8 cellular contexts compared by ENCODE assay signal in genomic region chrX:30653415-30654131, GRCh38. TPM values are rescaled to one million over a fixed set of nuclear protein-coding genes. Genes with fewer than 3 reads are reported as not detected.
A peak's percentile ranks its signal among the peaks of the same experiment; 100 is the strongest.
DNase-seq lines count a peak whose midpoint lies in the region; ATAC-seq and TF ChIP-seq lines count a peak whose summit lies in the region.

Gene GK (plus strand): TSS chrX:30653423. CDS start chrX:30653538, 115 bp downstream.

- no peaks in the 10 kb centered on the region for H3K36me3 ChIP-seq in ectodermal cell (ENCODE audit: control insufficient read depth, insufficient read depth, low read length)
- H3K36me3 ChIP-seq in mesodermal cell (ENCODE audit: control insufficient read depth, insufficient read depth, low read length): no peaks in the 10 kb centered on the region
- no peaks in the 10 kb centered on the region for H3K36me3 ChIP-seq in transverse colon

- TF ChIP-seq POLR2A in transverse colon (IDR thresholded peaks at IDR 0.05): no peak

- intact Hi-C loops in T-helper 1 cell treated with Interleukin-12 subunit alpha and Interleukin-12 subunit beta and Interleukin-4 antibody, amounts not matched to agents 30 ng/mL and 1 ng/mL, for 36 hours (cut with micrococcal nuclease): loop anchor here (1.0 to 10.0 kb wide), 5 partner anchors 17 to 441 kb away; partner anchors contain the start of gene TAB3
- intact Hi-C loops in transverse colon (cut with DNase I; ENCODE audit: low total_unique reads): no loop called here

- TF ChIP-seq CTCF in transverse colon (IDR thresholded peaks at IDR 0.05): no peak

- H3K27me3 ChIP-seq in ectodermal cell (ENCODE audit: control insufficient read depth, insufficient read depth, low read length, poor library complexity, severe bottlenecking): no peaks in the 10 kb centered on the region
- H3K27me3 ChIP-seq in transverse colon: no peaks in the 10 kb centered on the region

- no peak for TF ChIP-seq EP300 in transverse colon (IDR thresholded peaks at IDR 0.05; ENCODE audit: low read depth)

- DNase-seq in AG08396 (ENCODE audit: low spot score): peak; percentile 11
- DNase-seq in transverse colon: peak; percentile 19
- DNase-seq in NCI-H2196 (lab: John Stamatoyannopoulos, UW; ENCODE audit: unreplicated experiment): no peak

- H3K4me3 ChIP-seq in ectodermal cell (ENCODE audit: insufficient read depth, low read depth, low read length) (peak within 1 kb of the TSS; percentile 58), mesodermal cell (ENCODE audit: extremely low read depth, insufficient read depth, low read length, poor library complexity, severe bottlenecking) (peak within 1 kb of the TSS; percentile 44), transverse colon (peak within 1 kb of the TSS; percentile 33 to 81 (median 54))

- H3K9me3 ChIP-seq in ectodermal cell (ENCODE audit: control insufficient read depth, low read length) (no peaks in the 10 kb centered on the region), mesodermal cell (ENCODE audit: control insufficient read depth, low read length) (no peaks in the 10 kb centered on the region), transverse colon (no peaks in the 10 kb centered on the region)

- H3K27ac ChIP-seq in ectodermal cell (ENCODE audit: insufficient read depth, low read depth, low read length, poor library complexity, severe bottlenecking): peak within 1 kb of the TSS; percentile 60
- peak within 1 kb of the TSS; percentile 67 for H3K27ac ChIP-seq in mesodermal cell (ENCODE audit: low read depth, low read length, severe bottlenecking)
- H3K27ac ChIP-seq in transverse colon: peak within 1 kb of the TSS; percentile 79 to 92 (median 84)

- in situ Hi-C loops in transverse colon (cut with MboI; ENCODE audit: low pct_ligation_motif_present in 1 of 4, low pct_unique_long_range_greater_than_20kb in 1 of 4, low sequenced_read_pairs in 3 of 4): no loop called here

- whole genome bisulfite sequencing in ectodermal cell, 2 experiments: 1 to 2% methylated on average over 44 to 52 of the region's 53 CpGs
- WGBS in mesodermal cell (ENCODE audit: insufficient coverage in 2 of 2), 2 experiments: 1 to 4% methylated on average over 10 to 15 of the region's 53 CpGs
- 58% methylated on average over 24 of the region's 53 CpGs; no CpG with 5 or more reads in 1 of the 2 donors for WGBS in transverse colon (ENCODE audit: low coverage in 1 of 2), 2 donors

- ATAC-seq in GM18861 (IDR thresholded peaks at IDR 0.05; ENCODE audit: unreplicated experiment) (peak; percentile 38), HG03103 (IDR thresholded peaks at IDR 0.05; ENCODE audit: low read depth, unreplicated experiment) (peak; percentile 1)

- no peaks in the 10 kb centered on the region for H3K4me1 ChIP-seq in ectodermal cell (ENCODE audit: control insufficient read depth, insufficient read depth, low read length)
- no peaks in the 10 kb centered on the region for H3K4me1 ChIP-seq in mesodermal cell (ENCODE audit: control insufficient read depth, insufficient read depth, low read length, poor library complexity, severe bottlenecking)
- H3K4me1 ChIP-seq in transverse colon: peaks cover 0 to 11% (median 3%) of the 10 kb centered on the region in 4 donors

RNA-seq across cellular contexts. Expression of gene GK, which starts in this region (rescaled TPM):
- 68.8 and 75.3 TPM in 2 replicates for total RNA-seq in T-helper 1 cell treated with Interleukin-12 subunit alpha and Interleukin-12 subunit beta and Interleukin-4 antibody, amounts not matched to agents 30 ng/mL and 1 ng/mL, for 36 hours
- 5.5 TPM for polyA plus RNA-seq in ectodermal cell (2013, experiment 1 of 4)
- 5.5 TPM for polyA plus RNA-seq in ectodermal cell (2013, experiment 2 of 4)
- polyA plus RNA-seq in ectodermal cell (2013, experiment 3 of 4): 4.1 TPM
- polyA plus RNA-seq in ectodermal cell (2013, experiment 4 of 4): 4.4 TPM
- 1.8 TPM for polyA plus RNA-seq in mesodermal cell (2013, experiment 1 of 2)
- polyA plus RNA-seq in mesodermal cell (2013, experiment 2 of 2): 2.8 TPM
- total RNA-seq in transverse colon: 10 to 100 TPM in 3 of 4 donors, 1 to 10 TPM in 1; 2.2 to 30.2 (median 19.6) TPM
